ENCODE assay signal across 1 cellular context in genomic region chr19:33639034-33639681, GRCh38.
TF ChIP-seq lines count a peak whose summit lies in the region.

No MANE protein-coding gene starts in this region.

TF ChIP-seq in HEK293, 187 proteins besides CTCF, POLR2A, EP300 and RAD21 (continued from another document and continues in another):
- no peak for TF ChIP-seq PRDM10 (tag by site-specific recombination; IDR thresholded peaks at IDR 0.05)
- TF ChIP-seq ZNF341 (tag by site-specific recombination; IDR thresholded peaks at IDR 0.05; ENCODE audit: low read depth), result no peak
- TF ChIP-seq BCL6B (tag by site-specific recombination; IDR thresholded peaks at IDR 0.05), result no peak
- TF ChIP-seq ZNF248 (tag by site-specific recombination; IDR thresholded peaks at IDR 0.05), result no peak
- TF ChIP-seq ZBTB26 (tag by site-specific recombination; optimal IDR thresholded peaks at IDR 0.05), result no peak
- no peak for TF ChIP-seq ZNF184 (tag by site-specific recombination; IDR thresholded peaks at IDR 0.05)
- 0 out of 2 replicates have a peak, but pooled peaks have one; percentile 29 for TF ChIP-seq ZNF391 (tag by site-specific recombination; IDR thresholded peaks at IDR 0.05; ENCODE audit: borderline replicate concordance, low read depth)
- peak; percentile 85 for TF ChIP-seq ZNF600 (tag by site-specific recombination; IDR thresholded peaks at IDR 0.05)
- no peak for TF ChIP-seq PBX3 (CRISPR knock-in tag; IDR thresholded peaks at IDR 0.05)
- no peak for TF ChIP-seq ZNF433 (tag by site-specific recombination; IDR thresholded peaks at IDR 0.05; ENCODE audit: low read depth)
- no peak for TF ChIP-seq ZNF292 (tag by site-specific recombination; IDR thresholded peaks at IDR 0.05; ENCODE audit: borderline replicate concordance, low read depth)
- TF ChIP-seq ZNF530 (tag by site-specific recombination; IDR thresholded peaks at IDR 0.05; ENCODE audit: low read depth), result no peak
- no peak for TF ChIP-seq ZNF473 (tag by site-specific recombination; IDR thresholded peaks at IDR 0.05)
- TF ChIP-seq SP2 (tag by site-specific recombination; IDR thresholded peaks at IDR 0.05), result peak; percentile 39
- no peak for TF ChIP-seq ZNF768 (tag by site-specific recombination; IDR thresholded peaks at IDR 0.05)
- no peak for TF ChIP-seq ZNF311 (tag by site-specific recombination; IDR thresholded peaks at IDR 0.05; ENCODE audit: borderline replicate concordance)
- TF ChIP-seq GFI1B (tag by site-specific recombination; IDR thresholded peaks at IDR 0.05), result no peak
- TF ChIP-seq ZNF2 (tag by site-specific recombination; IDR thresholded peaks at IDR 0.05), result peak; percentile 72
- TF ChIP-seq ZNF223 (tag by site-specific recombination; IDR thresholded peaks at IDR 0.05), result no peak
- no peak for TF ChIP-seq SP3 (tag by site-specific recombination; IDR thresholded peaks at IDR 0.05)
- peak; percentile 69 for TF ChIP-seq ZBTB20 (tag by site-specific recombination; IDR thresholded peaks at IDR 0.05)
- peak; percentile 80; the same call in 1 of the 2 replicates for TF ChIP-seq KLF7 (tag by site-specific recombination; IDR thresholded peaks at IDR 0.05; ENCODE audit: borderline replicate concordance)
- no peak for TF ChIP-seq ZNF239 (tag by site-specific recombination; IDR thresholded peaks at IDR 0.05)
- no peak for TF ChIP-seq ZNF423 (tag by site-specific recombination; IDR thresholded peaks at IDR 0.05)
- TF ChIP-seq OVOL3 (tag by site-specific recombination; IDR thresholded peaks at IDR 0.05), result peak; percentile 86
- TF ChIP-seq HOXC10 (CRISPR knock-in tag; IDR thresholded peaks at IDR 0.05), result no peak
- TF ChIP-seq ZNF513 (tag by site-specific recombination; IDR thresholded peaks at IDR 0.05), result no peak
- no peak for TF ChIP-seq BCL11B (tag by site-specific recombination; IDR thresholded peaks at IDR 0.05; ENCODE audit: low read depth)
- no peak for TF ChIP-seq ZNF777 (tag by site-specific recombination; IDR thresholded peaks at IDR 0.05; ENCODE audit: borderline replicate concordance)
- TF ChIP-seq ZNF302 (tag by site-specific recombination; IDR thresholded peaks at IDR 0.05; ENCODE audit: low read depth), result no peak
- no peak for TF ChIP-seq ZNF621 (tag by site-specific recombination; IDR thresholded peaks at IDR 0.05)
- TF ChIP-seq ZFP69B (tag by site-specific recombination; IDR thresholded peaks at IDR 0.05), result peak; percentile 53; the same call in 1 of the 2 replicates
- TF ChIP-seq GLIS2 (tag by site-specific recombination; IDR thresholded peaks at IDR 0.05), result no peak; the same call in 1 of the 2 replicates
- no peak for TF ChIP-seq ZNF324 (tag by site-specific recombination; IDR thresholded peaks at IDR 0.05)
- no peak; the same call in 1 of the 2 replicates for TF ChIP-seq GLIS1 (tag by site-specific recombination; IDR thresholded peaks at IDR 0.05)
- no peak for TF ChIP-seq ZNF394 (tag by site-specific recombination; IDR thresholded peaks at IDR 0.05; ENCODE audit: borderline replicate concordance)
- TF ChIP-seq ZNF704 (tag by site-specific recombination; IDR thresholded peaks at IDR 0.05), result no peak
- 0 out of 2 replicates have a peak, but pooled peaks have one; percentile 24 for TF ChIP-seq ZSCAN5A (tag by site-specific recombination; IDR thresholded peaks at IDR 0.05)
- TF ChIP-seq ZNF449 (tag by site-specific recombination; IDR thresholded peaks at IDR 0.05), result no peak
- 0 out of 2 replicates have a peak, but pooled peaks have one; percentile 52 for TF ChIP-seq KLF16 (tag by site-specific recombination; IDR thresholded peaks at IDR 0.05)
- no peak for TF ChIP-seq AEBP2 (tag by site-specific recombination; IDR thresholded peaks at IDR 0.05; ENCODE audit: borderline replicate concordance)
- no peak for TF ChIP-seq ZNF747 (tag by site-specific recombination; IDR thresholded peaks at IDR 0.05)
- peak; percentile 8; the same call in 1 of the 2 replicates for TF ChIP-seq MYNN (tag by site-specific recombination; IDR thresholded peaks at IDR 0.05; ENCODE audit: borderline replicate concordance)
- peak; percentile 19; the same call in 1 of the 2 replicates for TF ChIP-seq ZNF146 (tag by site-specific recombination; IDR thresholded peaks at IDR 0.05)
- TF ChIP-seq ZSCAN18 (tag by site-specific recombination; IDR thresholded peaks at IDR 0.05), result no peak
- TF ChIP-seq ZNF837 (tag by site-specific recombination; IDR thresholded peaks at IDR 0.05), result no peak
- no peak for TF ChIP-seq TCF7L2 (IDR thresholded peaks at IDR 0.05; ENCODE audit: borderline replicate concordance, low read depth, low read length)
- TF ChIP-seq ZNF221 (tag by site-specific recombination; IDR thresholded peaks at IDR 0.05; ENCODE audit: borderline replicate concordance), result peak; percentile 68; the same call in 1 of the 2 replicates
- TF ChIP-seq ZNF133 (tag by site-specific recombination; IDR thresholded peaks at IDR 0.05), result no peak
- TF ChIP-seq ZNF362 (tag by site-specific recombination; IDR thresholded peaks at IDR 0.05), result peak; percentile 99
- peak; percentile 79 for TF ChIP-seq OSR2 (tag by site-specific recombination; IDR thresholded peaks at IDR 0.05)
